In genomic region chr7:155038335-155038734, GRCh38 we compare ENCODE assay signal across 33 cellular contexts. TPM values are rescaled to one million over a fixed set of nuclear protein-coding genes. Genes with fewer than 3 reads are reported as not detected.
"Had no signal": no experiment of that assay in that cellular context is flagged by ENCODE, and none has a peak within 500 bp of the region (broad histone marks: within the 10 kb centered on the region; RNA-seq: fewer than 3 reads in every experiment).

No MANE protein-coding gene starts in this region.

- H3K27ac ChIP-seq: ascending aorta, breast epithelium, cardiac muscle cell, colonic mucosa, epithelial cell of prostate, esophagus squamous epithelium, gastroesophageal sphincter, VCaP had no signal

- H3K9me3 ChIP-seq: ascending aorta, breast epithelium, colonic mucosa, esophagus squamous epithelium had no signal

- H3K36me3 ChIP-seq: ascending aorta, breast epithelium, cardiac muscle cell, colonic mucosa, esophagus squamous epithelium, gastroesophageal sphincter had no signal

- H3K27me3 ChIP-seq: ascending aorta, cardiac muscle cell, colonic mucosa had no signal

- H3K4me3 ChIP-seq: ascending aorta, breast epithelium, cardiac muscle cell, colonic mucosa, esophagus squamous epithelium, gastroesophageal sphincter had no signal

- H3K4me1 ChIP-seq: ascending aorta, breast epithelium, colonic mucosa, esophagus squamous epithelium, gastroesophageal sphincter had no signal

- DNase-seq: activated CD4-positive, alpha-beta memory T cell treated with anti-CD3 and anti-CD28 coated beads, Interleukin-2, amount 10 ng/mL, durations not matched to agents 7 days and 5 days; activated CD4-positive, alpha-beta T cell treated with anti-CD3 and anti-CD28 coated beads for 1 hour; activated CD4-positive, alpha-beta T cell treated with anti-CD3 and anti-CD28 coated beads for 4 hours; activated CD4-positive, alpha-beta T cell treated with anti-CD3 and anti-CD28 coated beads, Interleukin-2, amount 10 ng/mL, durations not matched to agents 7 days and 5 days; activated CD4-positive, alpha-beta T cell treated with anti-CD3 and anti-CD28 coated beads, Interleukin-2, amount 50 U/mL, for 4 hours; activated CD8-positive, alpha-beta memory T cell treated with anti-CD3 and anti-CD28 coated beads, Interleukin-2, amount 50 U/mL, for 48 hours; activated gamma-delta T cell; activated naive CD4-positive, alpha-beta T cell; activated naive CD4-positive, alpha-beta T cell treated with anti-CD3 and anti-CD28 coated beads, Interleukin-2, amount 10 ng/mL, durations not matched to agents 7 days and 5 days; activated naive CD8-positive, alpha-beta T cell treated with anti-CD3 and anti-CD28 coated beads, Interleukin-2, amount 10 ng/mL, durations not matched to agents 7 days and 5 days; activated T-cell treated with anti-CD3 and anti-CD28 coated beads for 4 hours; activated T-cell treated with anti-CD3 and anti-CD28 coated beads, Interleukin-2, amount 50 U/mL, for 24 hours; activated T-cell treated with anti-CD3 and anti-CD28 coated beads, Interleukin-2, amount 50 U/mL, for 72 hours; central memory CD4-positive, alpha-beta T cell; cerebellar nuclear complex; colonic mucosa; effector CD8-positive, alpha-beta T cell; esophagus squamous epithelium; foreskin melanocyte; head of caudate nucleus; hippocampal formation had no signal

RNA-seq across cellular contexts. Expression of gene HTR5A, which starts 31.8 kb away (rescaled TPM):
- total RNA-seq: activated CD4-positive, alpha-beta memory T cell treated with anti-CD3 and anti-CD28 coated beads, Interleukin-2, amount 10 ng/mL, durations not matched to agents 7 days and 5 days; activated CD4-positive, alpha-beta T cell treated with anti-CD3 and anti-CD28 coated beads, Interleukin-2, amount 10 ng/mL, durations not matched to agents 7 days and 5 days; activated naive CD4-positive, alpha-beta T cell treated with anti-CD3 and anti-CD28 coated beads, Interleukin-2, amount 50 U/mL, for 72 hours; activated naive CD8-positive, alpha-beta T cell treated with anti-CD3 and anti-CD28 coated beads, Interleukin-2, amount 10 ng/mL, durations not matched to agents 7 days and 5 days; activated T-cell treated with anti-CD3 and anti-CD28 coated beads, Interleukin-2, amount 50 U/mL, for 72 hours; ascending aorta; breast epithelium; cardiac muscle cell; colonic mucosa; dermis microvascular lymphatic vessel endothelial cell; endothelial cell of umbilical vein; esophagus squamous epithelium; fibroblast of lung; fibroblast of villous mesenchyme; gastroesophageal sphincter; WTC11 had no signal
